8 cellular contexts compared by ENCODE assay signal in the genomic region with DNA sequence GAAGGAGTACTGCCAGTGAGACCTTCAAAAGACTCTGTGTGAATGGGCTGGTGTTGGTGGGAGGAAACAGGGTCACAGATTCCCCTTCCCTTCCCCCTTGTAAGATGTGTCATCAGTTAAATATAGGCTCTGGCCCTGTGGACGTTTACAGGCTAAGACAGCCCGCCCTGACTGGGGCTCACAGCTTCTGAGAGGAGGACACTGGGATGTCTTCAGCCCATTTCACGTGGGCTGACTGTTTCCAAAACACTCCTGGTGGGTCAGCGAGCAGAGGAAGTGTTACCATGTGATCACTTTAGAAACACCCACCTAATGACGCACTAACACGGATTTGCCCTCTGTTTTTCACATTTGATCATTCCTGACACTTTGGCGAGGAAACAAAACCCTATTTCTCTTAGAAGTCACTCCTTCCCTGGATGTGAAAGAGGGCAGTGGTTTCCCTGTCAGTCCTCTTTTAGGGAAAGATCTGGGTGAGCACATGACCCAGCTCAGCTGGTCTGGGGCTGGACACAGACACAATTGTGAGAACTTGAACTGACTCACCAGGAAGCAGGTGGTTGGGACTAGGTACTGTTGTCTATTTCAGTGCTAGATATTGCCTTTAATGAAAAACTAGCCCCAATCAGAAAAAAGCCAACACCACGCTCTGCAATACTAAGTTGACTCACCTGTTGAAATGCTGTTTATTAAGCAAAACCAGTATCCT. TPM values are rescaled to one million over a fixed set of nuclear protein-coding genes. Genes with fewer than 3 reads are reported as not detected.
DNase-seq lines count a peak whose midpoint lies in the region; ATAC-seq, FAIRE-seq and TF ChIP-seq lines count a peak whose summit lies in the region.

No MANE protein-coding gene starts in this region.

- TF ChIP-seq POLR2A in HCT116 (IDR thresholded peaks at IDR 0.05; ENCODE audit: borderline replicate concordance, extremely low read depth, insufficient read depth, insufficient read length) (no peak), NB4 (IDR thresholded peaks at IDR 0.05; ENCODE audit: extremely low read depth, insufficient read length) (no peak), spleen (IDR thresholded peaks at IDR 0.05) (no peak)

- H3K4me3 ChIP-seq in HCT116 (replicated peaks in 1 of 2; ENCODE audit: low read depth in 1 of 2, low read length in 2 of 2): no peak overlapping the region
- H3K4me3 ChIP-seq in NB4 (ENCODE audit: low read depth, low read length): no peak overlapping the region
- peak overlapping the region in 1 of 8 donors; percentile 21 for H3K4me3 ChIP-seq in spleen

- 13 to 29% (median 17%) methylated on average over 8 of the region's 8 CpGs for WGBS in spleen, 5 donors

- H4K20me1 ChIP-seq in HCT116 (ENCODE audit: insufficient read depth): no peaks in the 10 kb centered on the region

- TF ChIP-seq RAD21 in HCT116 (IDR thresholded peaks at IDR 0.05; ENCODE audit: low read depth): no peak

- H3K9me3 ChIP-seq in HCT116 (ENCODE audit: control insufficient read depth in 1 of 2, insufficient read depth in 1 of 2, low read depth in 1 of 2, low read length in 2 of 2) (no peaks in the 10 kb centered on the region), spleen (no peaks in the 10 kb centered on the region)

- H3K9me2 ChIP-seq in HCT116 (ENCODE audit: insufficient read depth): no peaks in the 10 kb centered on the region

- no peak for FAIRE-seq in RCC 7860 (lab: Jason Lieb, UNC)

- H3K4me2 ChIP-seq in HCT116 (ENCODE audit: low read length): no peak overlapping the region

- H3K27me3 ChIP-seq in HCT116 (ENCODE audit: insufficient read depth, low read length) (no peaks in the 10 kb centered on the region), spleen (replicated peaks in 1 of 7) (no peaks in the 10 kb centered on the region)

- TF ChIP-seq CTCF in HCT116 (IDR thresholded peaks at IDR 0.05 in 2 of 3, conservative IDR thresholded peaks at IDR 0.05 in 1 of 3; ENCODE audit: borderline replicate concordance in 1 of 3, insufficient read depth in 1 of 3, low read depth in 2 of 3, low read length in 2 of 3): no peak
- TF ChIP-seq CTCF in NB4 (IDR thresholded peaks at IDR 0.05; ENCODE audit: low read depth, low read length): no peak
- no peak for TF ChIP-seq CTCF in spleen (IDR thresholded peaks at IDR 0.05 in 8 of 11, conservative IDR thresholded peaks at IDR 0.05 in 3 of 11)

- H3K36me3 ChIP-seq in HCT116 (ENCODE audit: control insufficient read depth in 1 of 2, insufficient read depth in 2 of 2, low read length in 2 of 2): no peaks in the 10 kb centered on the region
- H3K36me3 ChIP-seq in spleen: peaks cover 0 to 11% (median 0%) of the 10 kb centered on the region in 6 donors

- H3K4me1 ChIP-seq in HCT116 (ENCODE audit: control insufficient read depth in 1 of 2, insufficient read depth in 2 of 2, low read length in 2 of 2): peaks cover 6 to 19% of the 10 kb centered on the region in 2 experiments; a peak in 2 of 4 replicates
- H3K4me1 ChIP-seq in spleen: peaks cover 53 to 100% (median 92%) of the 10 kb centered on the region in 6 donors

- no peak overlapping the region for H3K9ac ChIP-seq in HCT116 (ENCODE audit: low read length)

- CTCF ChIA-PET in HCT116 (lab: Charles Lee): no interaction called here

- H3K27ac ChIP-seq in HCT116 (ENCODE audit: low read depth, low read length) (no peak overlapping the region), spleen (peak overlapping the region; percentile 37 to 92 (median 86))

- POLR2A ChIA-PET in HCT116 (lab: Charles Lee): no interaction called here

- intact Hi-C loops in HCT116 (cut with micrococcal nuclease): no loop called here
- intact Hi-C loops in left cardiac atrium (cut with DNase I): no loop called here
- intact Hi-C loops in spleen (cut with DNase I; ENCODE audit: low total_unique reads): no loop called here

- no TSS peak for BruUV-seq in HCT116 (replicated peaks; lab: Mats Ljungman, UMichigan)

- H3K79me2 ChIP-seq in HCT116 (ENCODE audit: insufficient read depth, low read length): no peaks in the 10 kb centered on the region

- ATAC-seq in HCT116 (no peak), left cardiac atrium (peak; percentile 43 to 69)

- RAD21 ChIA-PET in HCT116 (lab: Charles Lee; ENCODE audit: low non-redundant PET in 1 of 2, low total read pairs in 2 of 2, uncharacterized antibody in 2 of 2, unreplicated experiment in 2 of 2): no interaction called here

- no peak overlapping the region for H2AFZ ChIP-seq in HCT116 (ENCODE audit: low read depth, low read length, poor library complexity, severe bottlenecking)

- peak; percentile 56 for DNase-seq in GDM1 (lab: John Stamatoyannopoulos, UW)
- no peak for DNase-seq in HCT116 (ENCODE audit: low read depth, low spot score)
- DNase-seq in NB4 (ENCODE audit: low read depth): peak; percentile 96
- peak; percentile 53 for DNase-seq in activated naive CD4-positive, alpha-beta T cell treated with Interleukin-2 at 50 U/mL for 16 hours
- DNase-seq in left cardiac atrium: peak; percentile 77
- DNase-seq in spleen: peak; percentile 83
- no peak for DNase-seq in RCC 7860 (ENCODE audit: low spot score)
- no peak for DNase-seq in NCI-H2029 treated with DMSO at 0.1 percent for 48 hours (lab: John Stamatoyannopoulos, UW)

TF ChIP-seq in HCT116, 20 proteins besides CTCF, POLR2A, EP300 and RAD21:
- TF ChIP-seq SIN3A (IDR thresholded peaks at IDR 0.05; ENCODE audit: low read depth) (0 out of 2 replicates have a peak, but pooled peaks have one; percentile 24), EZH2phosphoT487 (IDR thresholded peaks at IDR 0.05; ENCODE audit: borderline replicate concordance) (no peak)

RNA-seq across cellular contexts. Expression of a gene that starts 38.9 kb away (rescaled TPM):
- total RNA-seq in HCT116 (2021; ENCODE audit: unreplicated experiment): not detected
- not detected in 2 replicates for polyA plus RNA-seq in HCT116 (2012)
- total RNA-seq in left cardiac atrium: 10 to 100 TPM in 1 of 2 donors, under 1 TPM in 1; 0.27 to 36.7 TPM
- total RNA-seq in spleen: not detected
- polyA plus RNA-seq in spleen: not detected

Comparison
In these comparisons a context has a peak if more than half of its experiments do, and no peak if none do; other contexts are left out.
1. DNase-seq: peak in GDM1 (single experiment), NB4 (single experiment), activated naive CD4-positive, alpha-beta T cell treated with Interleukin-2 at 50 U/mL for 16 hours (single experiment), left cardiac atrium (single experiment) and spleen (single experiment); none in HCT116 (single experiment), RCC 7860 (single experiment) and NCI-H2029 treated with DMSO at 0.1 percent for 48 hours (single experiment).